In the genomic region with DNA sequence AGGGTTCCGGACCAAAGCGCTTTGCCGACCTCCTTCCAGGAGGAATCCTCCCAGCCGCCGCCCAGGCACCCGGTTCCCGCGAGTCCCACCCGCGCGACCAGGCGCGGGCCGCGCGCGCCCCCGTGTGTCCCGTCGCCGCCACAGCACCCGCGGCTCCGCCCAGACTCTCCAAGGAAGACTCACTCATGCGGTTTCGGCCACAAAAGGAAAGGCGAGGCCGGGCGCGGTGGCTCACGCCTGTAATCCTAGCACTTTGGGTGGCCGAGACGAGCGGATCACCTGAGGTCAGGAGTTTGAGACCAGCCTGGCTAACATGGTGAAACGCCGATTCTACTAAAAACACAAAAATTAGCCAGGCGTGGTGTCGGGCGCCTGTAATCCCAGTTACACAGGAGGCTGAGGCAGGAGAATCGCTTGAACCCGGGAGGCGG, we compare ENCODE assay signal across 8 cellular contexts. TPM values are rescaled to one million over a fixed set of nuclear protein-coding genes. Genes with fewer than 3 reads are reported as not detected.
A peak's percentile ranks its signal among the peaks of the same experiment; 100 is the strongest.
DNase-seq lines count a peak whose midpoint lies in the region; ATAC-seq, FAIRE-seq and TF ChIP-seq lines count a peak whose summit lies in the region.

No MANE protein-coding gene starts in this region.

- no peak for ATAC-seq in HG03025 (IDR thresholded peaks at IDR 0.05; ENCODE audit: low FRiP score, unreplicated experiment)

- H3K36me3 ChIP-seq in ACC112 (ENCODE audit: insufficient read depth, low read length) (no peaks in the 10 kb centered on the region), small intestine (ENCODE audit: control insufficient read depth in 2 of 2, insufficient read depth in 2 of 2, low read length in 2 of 2) (no peaks in the 10 kb centered on the region)

- H3K27ac ChIP-seq in ACC112 (ENCODE audit: low read depth, low read length) (no peak overlapping the region), small intestine (ENCODE audit: low read depth in 1 of 2, low read length in 1 of 2) (no peak overlapping the region)

- WGBS in small intestine, 3 donors = 1 to 9% (median 4%) methylated on average over 42 of the region's 42 CpGs

- peak; percentile 82 for TF ChIP-seq CTCF in astrocyte of the cerebellum (IDR thresholded peaks at IDR 0.05; ENCODE audit: low read depth, low read length, missing control alignments)

- in situ Hi-C loops in astrocyte of the cerebellum (cut with HindIII; ENCODE audit: low sequenced_read_pairs) = no loop called here

- peaks cover 7% of the 10 kb centered on the region for H3K4me1 ChIP-seq in ACC112 (ENCODE audit: control insufficient read depth, insufficient read depth, low read length, unreplicated experiment)
- no peaks in the 10 kb centered on the region for H3K4me1 ChIP-seq in small intestine (ENCODE audit: control insufficient read depth in 2 of 2, insufficient read depth in 1 of 2, low read depth in 1 of 2, low read length in 1 of 2)

- peak; percentile 69 for FAIRE-seq in GM12892 (lab: Jason Lieb, UNC)
- FAIRE-seq in small intestine (lab: Jason Lieb, UNC) = no peak

- H3K9me3 ChIP-seq in small intestine (ENCODE audit: control insufficient read depth, low read depth) = no peaks in the 10 kb centered on the region

- no peaks in the 10 kb centered on the region for H3K27me3 ChIP-seq in ACC112 (ENCODE audit: insufficient read depth, low read length)
- no peaks in the 10 kb centered on the region for H3K27me3 ChIP-seq in small intestine (ENCODE audit: control insufficient read depth in 2 of 2, insufficient read depth in 2 of 2, low read length in 2 of 2)

- no peak overlapping the region for H2AFZ ChIP-seq in ACC112 (ENCODE audit: low read length, unreplicated experiment)

- peak overlapping the region; percentile 32; the same call in 1 of the 2 replicates for H3K4me3 ChIP-seq in ACC112 (ENCODE audit: low read depth, low read length)
- H3K4me3 ChIP-seq in astrocyte of the cerebellum (ENCODE audit: low read depth, low read length) = no peak overlapping the region
- no peak overlapping the region for H3K4me3 ChIP-seq in small intestine (ENCODE audit: low read depth in 1 of 2, low read length in 2 of 2)

- peaks cover 7% of the 10 kb centered on the region for H3K79me2 ChIP-seq in ACC112 (ENCODE audit: control insufficient read depth, insufficient read depth, low read length, unreplicated experiment)

- no peak for TF ChIP-seq POLR2A in GM12892 (IDR thresholded peaks at IDR 0.05; ENCODE audit: low read depth, low read length)

- DNase-seq in GM12892 (ENCODE audit: insufficient read length) (peak; percentile 89), NCI-H1092 (lab: John Stamatoyannopoulos, UW) (peak; percentile 64), T1000 (lab: John Stamatoyannopoulos, UW) (peak; percentile 78), astrocyte of the cerebellum (ENCODE audit: low read depth) (peak; percentile 48), hypothalamus (lab: John Stamatoyannopoulos, UW) (peak in 46 of 51 donors; percentile 20 to 87 (median 66)), small intestine (peak; percentile 74)

RNA-seq across cellular contexts. Expression of gene PKMYT1, which starts 3.5 kb away (rescaled TPM):
- polyA plus RNA-seq in GM12892 (2012; ENCODE audit: missing spikeins) = 13.6 TPM
- 10 to 100 TPM in 1 of 3 donors, 1 to 10 TPM in 2; 2.5 to 24.7 (median 3.2) TPM for polyA plus RNA-seq in small intestine

RNA-seq across cellular contexts. Expression of gene PAQR4, which starts 14.6 kb away (rescaled TPM):
- polyA plus RNA-seq in GM12892 (2012; ENCODE audit: missing spikeins) = 9.3 TPM
- 10 to 100 TPM in 1 of 3 donors, 1 to 10 TPM in 2; 1.4 to 19.4 (median 2.2) TPM for polyA plus RNA-seq in small intestine

RNA-seq across cellular contexts. Expression of gene KREMEN2, which starts 19.6 kb away (rescaled TPM):
- polyA plus RNA-seq in GM12892 (2012; ENCODE audit: missing spikeins) = not detected
- under 1 TPM in 2 of 3 donors, not detected in 1; 0.15 to 0.54 TPM for polyA plus RNA-seq in small intestine

RNA-seq across cellular contexts. Expression of gene CLDN9, which starts 29.0 kb away (rescaled TPM):
- not detected for polyA plus RNA-seq in GM12892 (2012; ENCODE audit: missing spikeins)
- polyA plus RNA-seq in small intestine = 1 to 10 TPM in 1 of 3 donors, under 1 TPM in 2; 0.76 to 1.1 (median 0.89) TPM

RNA-seq across cellular contexts. Expression of gene CLDN6, which starts 34.3 kb away (rescaled TPM):
- polyA plus RNA-seq in GM12892 (2012; ENCODE audit: missing spikeins) = not detected
- polyA plus RNA-seq in small intestine = under 1 TPM in 1 of 3 donors, not detected in 2; 0.04 TPM
